Comparison of ENCODE assay signal across 24 cellular contexts in the genomic region with DNA sequence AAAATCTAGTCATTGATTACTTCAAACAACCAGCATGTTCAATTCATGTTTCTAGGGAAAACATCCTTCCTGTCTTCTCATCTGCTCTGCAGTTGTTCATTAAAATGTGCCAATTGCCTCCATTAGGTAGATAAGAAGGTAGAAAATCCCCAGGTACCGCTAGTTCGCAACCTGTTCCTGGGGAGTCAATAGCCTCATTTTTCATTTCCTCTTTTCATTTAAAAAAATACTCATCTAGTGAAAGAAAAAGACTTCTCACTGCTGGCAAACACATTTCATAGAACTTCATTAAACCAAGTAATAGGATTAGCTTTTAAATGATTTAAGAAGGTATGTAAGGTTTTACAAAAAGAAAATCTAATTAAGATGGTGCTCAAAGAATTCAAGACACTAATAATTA.
"Had no signal": no experiment of that assay in that cellular context is flagged by ENCODE, and none has a peak within 500 bp of the region (broad histone marks: within the 10 kb centered on the region; RNA-seq: fewer than 3 reads in every experiment).

No MANE protein-coding gene starts in this region.

- H3K27ac ChIP-seq: PC-9, Peyer's patch, SJSA1, SK-N-MC had no signal

- H3K36me3 ChIP-seq: Peyer's patch, SJSA1 had no signal

- H3K27me3 ChIP-seq: Peyer's patch, SJSA1 had no signal

- H3K9me3 ChIP-seq: Peyer's patch, SJSA1 had no signal

- H2AFZ ChIP-seq: PC-9 had no signal

- DNase-seq: IMR-90; Kasumi-1; KG1; MV-4-11; NCI-H1092 treated with DMSO at 0.1 percent for 48 hours; NCI-H1436; NCI-H187; NCI-H2029 treated with DMSO at 0.1 percent for 48 hours; NCI-H2171 treated with DMSO at 0.1 percent for 48 hours; NCI-H345; NCI-H446 treated with DMSO at 0.1 percent for 48 hours; NCI-H510A treated with DMSO at 0.1 percent for 48 hours; NCI-H526; NK-92 treated with Interleukin-12 subunit alpha and Interleukin-12 subunit beta, amount 100 ng/mL, for 24 hours; OCI-M1; PC-9; Peyer's patch; SIG-M5; T-helper 1 cell; T-helper 17 cell had no signal

- ATAC-seq: HepG2, Right ventricle myocardium inferior, T-helper 17 cell had no signal

- H3K4me2 ChIP-seq: PC-9 had no signal

- H3K4me1 ChIP-seq: Peyer's patch, SJSA1 had no signal

- H3K4me3 ChIP-seq: PC-9, Peyer's patch, SJSA1, SK-N-MC had no signal
